ENCODE assay signal across 1 cellular context in genomic region chr6:43369174-43370002, GRCh38.
TF ChIP-seq lines count a peak whose summit lies in the region.

ZNF318 (minus strand) TSS chr6:43369647; CDS start chr6:43369365, 282 bp downstream.

TF ChIP-seq in K562, 482 proteins besides CTCF, POLR2A, EP300 and RAD21 (continued from another document and continues in another):
- TF ChIP-seq MITF (IDR thresholded peaks at IDR 0.05) (peak; percentile 78), NEUROD1 (IDR thresholded peaks at IDR 0.05; ENCODE audit: borderline replicate concordance, low read depth, low read length, partially characterized antibody) (peak; percentile 38), XRCC3 (IDR thresholded peaks at IDR 0.05) (no peak), POLR3G (IDR thresholded peaks at IDR 0.05; ENCODE audit: extremely low read depth, insufficient read length, insufficient replicate concordance) (no peak), SMAD3 (CRISPR knock-in tag; conservative IDR thresholded peaks at IDR 0.05) (0 out of 2 replicates have a peak, but pooled peaks have one; percentile 8), ZNF280A (IDR thresholded peaks at IDR 0.05; ENCODE audit: low read depth, partially characterized antibody) (no peak), E2F1 (CRISPR knock-in tag; IDR thresholded peaks at IDR 0.05) (0 out of 2 replicates have a peak, but pooled peaks have one; percentile 50), E2F6 (IDR thresholded peaks at IDR 0.05; ENCODE audit: borderline replicate concordance in 1 of 2, extremely low read depth in 1 of 2, insufficient read depth in 1 of 2, insufficient read length in 1 of 2, low read depth in 1 of 2, low read length in 1 of 2, poor library complexity in 1 of 2, severe bottlenecking in 1 of 2) (peak in 1 of 2 experiments; percentile 70), THAP12 (CRISPR knock-in tag; IDR thresholded peaks at IDR 0.05) (0 out of 2 replicates have a peak, but pooled peaks have one; percentile 68), FOSL1 (tag; conservative IDR thresholded peaks at IDR 0.05) (0 out of 2 replicates have a peak, but pooled peaks have one; percentile 38), KDM5B (IDR thresholded peaks at IDR 0.05; ENCODE audit: insufficient replicate concordance, low read depth, low read length) (peak; percentile 76), IRF1 (CRISPR knock-in tag; IDR thresholded peaks at IDR 0.05; ENCODE audit: borderline replicate concordance) (no peak), TFAP4 (CRISPR knock-in tag; IDR thresholded peaks at IDR 0.05; ENCODE audit: borderline replicate concordance) (peak; percentile 66), ZNF511 (CRISPR knock-in tag; IDR thresholded peaks at IDR 0.05) (no peak), CREB3 (tag; conservative IDR thresholded peaks at IDR 0.05; ENCODE audit: low read depth) (0 out of 2 replicates have a peak, but pooled peaks have one; percentile 16), ZNF263 (CRISPR knock-in tag; IDR thresholded peaks at IDR 0.05; ENCODE audit: borderline replicate concordance) (peak; percentile 65; the same call in 1 of the 2 replicates), SP1 (CRISPR knock-in tag; IDR thresholded peaks at IDR 0.05) (peak; percentile 91), ZBTB33 (CRISPR knock-in tag; IDR thresholded peaks at IDR 0.05) (no peak), GMEB1 (CRISPR knock-in tag; IDR thresholded peaks at IDR 0.05) (peak; percentile 88), EWSR1 (IDR thresholded peaks at IDR 0.05; ENCODE audit: borderline replicate concordance, low read depth, partially characterized antibody) (no peak), HMGN3 (IDR thresholded peaks at IDR 0.05; ENCODE audit: borderline replicate concordance, extremely low read depth, insufficient read length, low read depth, low read length) (peak; percentile 95), FOXK2 (conservative IDR thresholded peaks at IDR 0.05 in 1 of 2, IDR thresholded peaks at IDR 0.05 in 1 of 2; ENCODE audit: low read depth in 2 of 2) (0 out of 4 replicates have a peak, but pooled peaks of 1 of the 2 experiments have one; percentile 54), ZBTB7A (IDR thresholded peaks at IDR 0.05; ENCODE audit: borderline replicate concordance, control insufficient read depth, low read depth, low read length) (peak; percentile 90), ID3 (CRISPR knock-in tag; IDR thresholded peaks at IDR 0.05) (no peak), ID3 (tag; IDR thresholded peaks at IDR 0.05) (0 out of 2 replicates have a peak, but pooled peaks have one; percentile 27), HNRNPLL (IDR thresholded peaks at IDR 0.05; ENCODE audit: low read depth, low read length, poor library complexity, severe bottlenecking) (peak; percentile 65), ATF1 (CRISPR knock-in tag; IDR thresholded peaks at IDR 0.05) (no peak), ATF1 (tag; IDR thresholded peaks at IDR 0.05) (peak; percentile 64), ZNF592 (IDR thresholded peaks at IDR 0.05) (peak; percentile 38; the same call in 1 of the 2 replicates), MAZ (CRISPR knock-in tag; conservative IDR thresholded peaks at IDR 0.05 in 1 of 2, IDR thresholded peaks at IDR 0.05 in 1 of 2) (peak; percentile 98 to 99), CXXC5 (CRISPR knock-in tag; IDR thresholded peaks at IDR 0.05) (peak; percentile 95), HES1 (IDR thresholded peaks at IDR 0.05; ENCODE audit: low read depth) (peak; percentile 49; the same call in 1 of the 2 replicates), TCFL5 (CRISPR knock-in tag; conservative IDR thresholded peaks at IDR 0.05) (no peak)
